13 cellular contexts compared by ENCODE assay signal in the genomic region with DNA sequence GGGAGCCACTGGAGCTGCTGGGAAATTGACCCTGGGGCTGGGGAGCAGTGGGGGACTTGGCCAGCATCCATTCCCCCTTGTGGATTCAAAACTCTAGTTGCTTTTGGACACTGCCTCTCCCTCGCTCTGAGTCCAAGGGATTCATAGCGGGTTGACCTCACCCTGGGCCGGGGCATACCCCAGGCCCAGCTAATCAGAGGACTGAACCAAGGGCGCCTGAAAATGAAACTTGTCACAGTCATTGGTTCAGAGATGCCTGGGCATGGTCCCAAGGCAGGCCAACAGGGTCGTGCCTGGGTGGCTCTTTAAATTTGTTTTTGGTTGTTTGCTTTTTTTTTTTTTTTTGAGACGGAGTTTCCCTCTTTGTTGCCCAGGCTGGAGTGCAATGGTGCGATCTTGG. TPM values are rescaled to one million over a fixed set of nuclear protein-coding genes. Genes with fewer than 3 reads are reported as not detected.
DNase-seq lines count a peak whose midpoint lies in the region; ATAC-seq and TF ChIP-seq lines count a peak whose summit lies in the region.
"Had no signal": no experiment of that assay in that cellular context is flagged by ENCODE, and none has a peak within 500 bp of the region (broad histone marks: within the 10 kb centered on the region; RNA-seq: fewer than 3 reads in every experiment).

No MANE protein-coding gene starts in this region.

- TF ChIP-seq CTCF in activated B cell treated with CpG ODN at 0.5 μM for 24 hours (IDR thresholded peaks at IDR 0.05), result no peak

- no peaks in the 10 kb centered on the region for H3K27me3 Mint-ChIP-seq in activated B cell treated with CpG ODN at 0.5 μM for 24 hours
- no peaks in the 10 kb centered on the region for H3K27me3 Mint-ChIP-seq in stimulated activated memory B cell treated with anti-CD40 and anti-IgM and Interleukin-4, amounts not matched to agents 10 μg/mL and 1 μg/mL and 100 μg/mL, for 72 hours
- H3K27me3 Mint-ChIP-seq in activated T-helper 2 cell treated with anti-CD3 and anti-CD28 coated beads, Interferon-gamma antibody, Interleukin-2, Interleukin-4, amounts not matched to agents 10 μg/mL and 5 μg/mL and 100 μg/mL, durations not matched to agents 14 hours and 24 hours and 36 hours (ENCODE audit: low read depth), result no peaks in the 10 kb centered on the region

- H3K27ac Mint-ChIP-seq in activated B cell treated with CpG ODN at 0.5 μM for 24 hours, result peak overlapping the region; percentile 68
- peak overlapping the region; percentile 50 for H3K27ac Mint-ChIP-seq in stimulated activated memory B cell treated with anti-CD40 and anti-IgM and Interleukin-4, amounts not matched to agents 10 μg/mL and 1 μg/mL and 100 μg/mL, for 72 hours
- H3K27ac Mint-ChIP-seq in activated T-helper 2 cell treated with anti-CD3 and anti-CD28 coated beads, Interferon-gamma antibody, Interleukin-2, Interleukin-4, amounts not matched to agents 10 μg/mL and 5 μg/mL and 100 μg/mL, durations not matched to agents 14 hours and 24 hours and 36 hours, result no peak overlapping the region
- H3K27ac Mint-ChIP-seq: H9 had no signal

- intact Hi-C loops in activated B cell treated with CpG ODN at 0.5 μM for 24 hours (cut with micrococcal nuclease), result loop anchor here (1.0 kb wide), 1 partner anchor 10 kb away; no protein-coding TSS in a partner anchor
- intact Hi-C loops in activated T-helper 2 cell treated with anti-CD3 and anti-CD28 coated beads, Interferon-gamma antibody, Interleukin-2, Interleukin-4, amounts not matched to agents 10 μg/mL and 5 μg/mL and 100 μg/mL, durations not matched to agents 14 hours and 24 hours and 36 hours (cut with micrococcal nuclease), result no loop called here

- peak; percentile 48 to 68 for ATAC-seq in activated CD4-positive, CD25-positive, alpha-beta regulatory T cell treated with anti-CD3 and anti-CD28 coated beads, Interleukin-2, amount 50 U/mL, for 24 hours
- ATAC-seq in HG02610 (IDR thresholded peaks at IDR 0.05; ENCODE audit: unreplicated experiment), result peak; percentile 85
- peak; percentile 69 for ATAC-seq in activated B cell treated with CpG ODN at 0.5 μM for 24 hours (ENCODE audit: low read depth)
- ATAC-seq in stimulated activated memory B cell treated with anti-CD40 and anti-IgM and Interleukin-4, amounts not matched to agents 10 μg/mL and 1 μg/mL and 100 μg/mL, for 72 hours, result no peak

- no peak for DNase-seq in activated CD4-positive, CD25-positive, alpha-beta regulatory T cell treated with anti-CD3 and anti-CD28 coated beads, Interleukin-2, amount 50 U/mL, for 72 hours
- DNase-seq in activated B cell treated with CpG ODN at 0.5 μM for 24 hours (no peak), AML-193 (lab: John Stamatoyannopoulos, UW) (no peak), iPS-NIHi11 (ENCODE audit: low spot score) (no peak)
- DNase-seq in activated T-helper 2 cell treated with anti-CD3 and anti-CD28 coated beads, Interferon-gamma antibody, Interleukin-2, Interleukin-4, amounts not matched to agents 10 μg/mL and 5 μg/mL and 100 μg/mL, durations not matched to agents 14 hours and 24 hours and 36 hours (ENCODE audit: low spot score), result no peak
- DNase-seq: H9, NCI-H510A had no signal

- no peak overlapping the region for H3K4me3 Mint-ChIP-seq in activated B cell treated with CpG ODN at 0.5 μM for 24 hours
- H3K4me3 Mint-ChIP-seq in stimulated activated memory B cell treated with anti-CD40 and anti-IgM and Interleukin-4, amounts not matched to agents 10 μg/mL and 1 μg/mL and 100 μg/mL, for 72 hours, result no peak overlapping the region
- H3K4me3 Mint-ChIP-seq in activated T-helper 2 cell treated with anti-CD3 and anti-CD28 coated beads, Interferon-gamma antibody, Interleukin-2, Interleukin-4, amounts not matched to agents 10 μg/mL and 5 μg/mL and 100 μg/mL, durations not matched to agents 14 hours and 24 hours and 36 hours (ENCODE audit: low read depth), result no peak overlapping the region
- H3K4me3 Mint-ChIP-seq: H9 had no signal

- CTCF ChIA-PET in activated B cell treated with CpG ODN at 0.5 μM for 24 hours (lab: Charles Lee), result no interaction called here

- no peaks in the 10 kb centered on the region for H3K9me3 Mint-ChIP-seq in activated B cell treated with CpG ODN at 0.5 μM for 24 hours
- H3K9me3 Mint-ChIP-seq in stimulated activated memory B cell treated with anti-CD40 and anti-IgM and Interleukin-4, amounts not matched to agents 10 μg/mL and 1 μg/mL and 100 μg/mL, for 72 hours, result no peaks in the 10 kb centered on the region
- no peaks in the 10 kb centered on the region for H3K9me3 Mint-ChIP-seq in activated T-helper 2 cell treated with anti-CD3 and anti-CD28 coated beads, Interferon-gamma antibody, Interleukin-2, Interleukin-4, amounts not matched to agents 10 μg/mL and 5 μg/mL and 100 μg/mL, durations not matched to agents 14 hours and 24 hours and 36 hours
- H3K9me3 Mint-ChIP-seq: H9 had no signal

- POLR2A ChIA-PET in activated B cell treated with CpG ODN at 0.5 μM for 24 hours (lab: Charles Lee), result interaction anchor here (0.8 to 1.2 kb wide), 3 partner anchors 9 to 54 kb away, joined by 3 to 7 read pairs (median 3); no protein-coding TSS in a partner anchor

- H3K36me3 Mint-ChIP-seq in activated B cell treated with CpG ODN at 0.5 μM for 24 hours (ENCODE audit: low read depth), result peaks cover 51% of the 10 kb centered on the region
- H3K36me3 Mint-ChIP-seq in stimulated activated memory B cell treated with anti-CD40 and anti-IgM and Interleukin-4, amounts not matched to agents 10 μg/mL and 1 μg/mL and 100 μg/mL, for 72 hours, result peaks cover 30% of the 10 kb centered on the region
- H3K36me3 Mint-ChIP-seq in activated T-helper 2 cell treated with anti-CD3 and anti-CD28 coated beads, Interferon-gamma antibody, Interleukin-2, Interleukin-4, amounts not matched to agents 10 μg/mL and 5 μg/mL and 100 μg/mL, durations not matched to agents 14 hours and 24 hours and 36 hours (ENCODE audit: low read depth), result peaks cover 44% of the 10 kb centered on the region

- H3K4me1 Mint-ChIP-seq in activated B cell treated with CpG ODN at 0.5 μM for 24 hours, result peaks cover 87% of the 10 kb centered on the region
- H3K4me1 Mint-ChIP-seq in stimulated activated memory B cell treated with anti-CD40 and anti-IgM and Interleukin-4, amounts not matched to agents 10 μg/mL and 1 μg/mL and 100 μg/mL, for 72 hours, result peaks cover 90% of the 10 kb centered on the region
- H3K4me1 Mint-ChIP-seq in activated T-helper 2 cell treated with anti-CD3 and anti-CD28 coated beads, Interferon-gamma antibody, Interleukin-2, Interleukin-4, amounts not matched to agents 10 μg/mL and 5 μg/mL and 100 μg/mL, durations not matched to agents 14 hours and 24 hours and 36 hours (ENCODE audit: low read depth), result peaks cover 39% of the 10 kb centered on the region

RNA-seq across cellular contexts. Expression of gene STK10, which starts 22.6 kb away (rescaled TPM):
- 233 and 276 TPM in 2 replicates for total RNA-seq in activated B cell treated with CpG ODN at 0.5 μM for 24 hours
- total RNA-seq in activated T-helper 2 cell treated with anti-CD3 and anti-CD28 coated beads, Interferon-gamma antibody, Interleukin-2, Interleukin-4, amounts not matched to agents 10 μg/mL and 5 μg/mL and 100 μg/mL, durations not matched to agents 14 hours and 24 hours and 36 hours, result 102 and 105 TPM in 2 replicates

RNA-seq across cellular contexts. Expression of gene EFCAB9, which starts 28.5 kb away (rescaled TPM):
- not detected in 2 replicates for total RNA-seq in activated B cell treated with CpG ODN at 0.5 μM for 24 hours
- total RNA-seq in activated T-helper 2 cell treated with anti-CD3 and anti-CD28 coated beads, Interferon-gamma antibody, Interleukin-2, Interleukin-4, amounts not matched to agents 10 μg/mL and 5 μg/mL and 100 μg/mL, durations not matched to agents 14 hours and 24 hours and 36 hours, result not detected in 2 replicates
- total RNA-seq: endothelial cell of umbilical vein, H9, mononuclear cell, thyroid gland had no signal
